Comparison of ENCODE assay signal across 7 cellular contexts in the genomic region with DNA sequence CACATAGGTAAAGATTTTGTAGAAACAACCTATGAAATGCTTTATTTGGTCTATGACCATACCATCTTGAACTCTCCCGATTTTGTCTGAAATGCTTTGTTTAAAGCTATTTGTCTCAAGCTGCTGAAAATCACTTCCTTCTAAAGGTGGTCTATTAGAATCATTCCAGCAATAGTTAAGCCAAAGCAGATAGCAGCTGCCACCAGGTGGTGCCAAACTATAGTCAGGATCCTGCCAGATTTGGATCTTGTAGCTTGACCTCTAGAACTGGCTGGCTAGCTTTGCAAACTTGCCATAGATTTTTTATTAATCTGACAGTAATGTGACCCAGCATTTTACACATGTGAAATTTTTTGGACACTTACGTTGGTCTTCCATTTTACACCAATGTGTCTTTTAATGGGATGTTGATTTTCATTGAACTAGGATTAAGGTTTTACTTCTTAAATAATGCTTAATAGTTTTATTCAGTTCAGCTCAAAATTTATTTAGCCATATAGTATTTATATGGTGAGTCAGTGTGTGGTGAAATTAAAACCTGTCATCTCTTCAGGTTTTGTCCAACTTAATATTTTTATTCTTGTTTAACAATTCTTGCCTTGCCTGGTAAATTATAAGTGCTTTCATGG. TPM values are rescaled to one million over a fixed set of nuclear protein-coding genes. Genes with fewer than 3 reads are reported as not detected.
DNase-seq lines count a peak whose midpoint lies in the region; ATAC-seq and TF ChIP-seq lines count a peak whose summit lies in the region.

No MANE protein-coding gene starts in this region.

- DNase-seq in DND-41 = peak; percentile 34
- DNase-seq in HFFc6 = peak; percentile 33
- peak; percentile 49 for DNase-seq in SK-N-SH
- DNase-seq in erythroblast (lab: John Stamatoyannopoulos, UW) = peak; percentile 38 to 63
- DNase-seq in effector CD4-positive, alpha-beta T cell = no peak

- H3K27ac ChIP-seq in DND-41 (ENCODE audit: low read length) (no peak overlapping the region), SK-N-SH (ENCODE audit: low read depth in 2 of 2, low read length in 1 of 2) (peak overlapping the region in 1 of 2 experiments; percentile 28; a peak in 2 of 4 replicates), neural cell (ENCODE audit: low read length) (no peak overlapping the region)

- H3K4me1 ChIP-seq in DND-41 (ENCODE audit: insufficient read depth, low read length) (no peaks in the 10 kb centered on the region), SK-N-SH (ENCODE audit: control insufficient read depth in 1 of 2, insufficient read depth in 2 of 2, low read depth in 1 of 2, low read length in 1 of 2) (peaks cover 0 to 8% of the 10 kb centered on the region in 2 experiments; a peak in 2 of 4 replicates)

- H3K36me3 ChIP-seq in DND-41 (ENCODE audit: insufficient read depth, low read length) (peaks cover 66% of the 10 kb centered on the region), SK-N-SH (replicated peaks in 1 of 2; ENCODE audit: control insufficient read depth in 1 of 2, insufficient read depth in 2 of 2, low read length in 1 of 2) (peaks cover 60 to 80% of the 10 kb centered on the region in 2 experiments), neural cell (ENCODE audit: insufficient read depth, low read length) (peaks cover 27% of the 10 kb centered on the region)

- POLR2A ChIA-PET in SK-N-SH (lab: Yijun Ruan, JAX) = interaction anchor here (0.7 to 1.8 kb wide), 3 partner anchors 22 to 38 kb away, joined by 3 to 19 read pairs (median 5); partner anchors contain the start of gene EIF4G2

- TF ChIP-seq RAD21 in SK-N-SH (IDR thresholded peaks at IDR 0.05; ENCODE audit: low read length) (peak; percentile 74), neural cell (conservative IDR thresholded peaks at IDR 0.05) (peak; percentile 75)

- no peak overlapping the region for H3K27ac Mint-ChIP-seq in HFFc6

- H3K79me2 ChIP-seq in DND-41 (ENCODE audit: insufficient read depth, low read length) (no peaks in the 10 kb centered on the region), SK-N-SH (ENCODE audit: insufficient read depth) (no peaks in the 10 kb centered on the region), neural cell (replicated peaks; ENCODE audit: insufficient read depth, low read length) (no peaks in the 10 kb centered on the region)

- H3K27me3 Mint-ChIP-seq in HFFc6 (ENCODE audit: insufficient read depth) = no peaks in the 10 kb centered on the region; the same call in 1 of the 2 replicates

- CTCF ChIA-PET in SK-N-SH (lab: Yijun Ruan, JAX) = interaction anchor here (0.6 to 5.6 kb wide), 41 partner anchors 8 to 1017 kb away, joined by 3 to 99 read pairs (median 5); partner anchors contain the start of genes CTR9 and ZBED5

- H3K27me3 ChIP-seq in DND-41 (ENCODE audit: insufficient read depth, low read length, poor library complexity) (no peaks in the 10 kb centered on the region), SK-N-SH (ENCODE audit: insufficient read depth) (no peaks in the 10 kb centered on the region), neural cell (ENCODE audit: insufficient read depth, low read depth, low read length) (no peaks in the 10 kb centered on the region)

- TF ChIP-seq CTCF in DND-41 (IDR thresholded peaks at IDR 0.05; ENCODE audit: borderline replicate concordance, extremely low read depth, low read length, poor library complexity, severe bottlenecking) (peak; percentile 77), HFFc6 (IDR thresholded peaks at IDR 0.05) (peak; percentile 88), SK-N-SH (IDR thresholded peaks at IDR 0.05) (peak; percentile 87), neural cell (IDR thresholded peaks at IDR 0.05; ENCODE audit: poor library complexity, severe bottlenecking) (peak; percentile 81)

- WGBS in SK-N-SH (ENCODE audit: low lambda C conversion rate) = 49% methylated on average over 2 of the region's 2 CpGs

- H3K4me3 ChIP-seq in DND-41 (ENCODE audit: low read depth in 1 of 2, low read length in 2 of 2) (no peak overlapping the region), SK-N-SH (ENCODE audit: low read depth in 2 of 2, low read length in 1 of 2) (no peak overlapping the region), neural cell (ENCODE audit: low read length) (no peak overlapping the region)

- H3K4me2 ChIP-seq in DND-41 (ENCODE audit: insufficient read depth, low read length) (no peak overlapping the region), SK-N-SH (no peak overlapping the region), neural cell (ENCODE audit: low read length) (no peak overlapping the region)

- no peaks in the 10 kb centered on the region for H3K9me3 Mint-ChIP-seq in HFFc6

- H3K4me3 Mint-ChIP-seq in HFFc6 = no peak overlapping the region

- H3K9me2 ChIP-seq in SK-N-SH (no peaks in the 10 kb centered on the region), neural cell (ENCODE audit: insufficient read depth, low read length) (no peaks in the 10 kb centered on the region)

- no peak for TF ChIP-seq POLR2A in erythroblast (IDR thresholded peaks at IDR 0.05; ENCODE audit: low read length)

- H3K9ac ChIP-seq in DND-41 (ENCODE audit: low read depth, low read length) (no peak overlapping the region), SK-N-SH (no peak overlapping the region), neural cell (ENCODE audit: low read length) (no peak overlapping the region)

- H3K36me3 Mint-ChIP-seq in HFFc6 (ENCODE audit: low read depth) = peaks cover 67% of the 10 kb centered on the region

- ATAC-seq in DND-41 (ENCODE audit: insufficient read depth, low read depth) = peak; percentile 66; the same call in 1 of the 3 replicates
- ATAC-seq in HG02852 (IDR thresholded peaks at IDR 0.05; ENCODE audit: unreplicated experiment) = no peak

- no peaks in the 10 kb centered on the region for H3F3A ChIP-seq in SK-N-SH (replicated peaks; ENCODE audit: insufficient read depth)
- no peaks in the 10 kb centered on the region for H3F3A ChIP-seq in neural cell (ENCODE audit: insufficient read depth, low read length, poor library complexity, severe bottlenecking)

- H3K9me3 ChIP-seq in DND-41 (ENCODE audit: insufficient read depth, low read length, severe bottlenecking) (no peaks in the 10 kb centered on the region), SK-N-SH (no peaks in the 10 kb centered on the region), neural cell (ENCODE audit: low read length) (no peaks in the 10 kb centered on the region)

- TF ChIP-seq EP300 in SK-N-SH (IDR thresholded peaks at IDR 0.05; ENCODE audit: borderline replicate concordance in 1 of 2, low read depth in 1 of 2, low read length in 1 of 2) (no peak), neural cell (conservative IDR thresholded peaks at IDR 0.05; ENCODE audit: poor library complexity, severe bottlenecking) (no peak)

- H2AFZ ChIP-seq in DND-41 (ENCODE audit: low read depth, low read length) (no peak overlapping the region), SK-N-SH (ENCODE audit: low read depth) (no peak overlapping the region), neural cell (ENCODE audit: low read depth, low read length) (no peak overlapping the region)

- H4K20me1 ChIP-seq in DND-41 (ENCODE audit: insufficient read depth, low read length) (no peaks in the 10 kb centered on the region), SK-N-SH (ENCODE audit: insufficient read depth) (no peaks in the 10 kb centered on the region), neural cell (ENCODE audit: insufficient read depth) (no peaks in the 10 kb centered on the region)

- peaks cover 18% of the 10 kb centered on the region for H3K4me1 Mint-ChIP-seq in HFFc6 (ENCODE audit: low read depth)

TF ChIP-seq in SK-N-SH, 30 proteins besides CTCF, POLR2A, EP300 and RAD21 (continues in another document):
- TF ChIP-seq IRF3 (IDR thresholded peaks at IDR 0.05; ENCODE audit: low read depth, low read length) (no peak), EZH2phosphoT487 (IDR thresholded peaks at IDR 0.05; ENCODE audit: borderline replicate concordance, low read depth) (no peak), CHD2 (IDR thresholded peaks at IDR 0.05; ENCODE audit: low read length, partially characterized antibody) (no peak), GABPA (IDR thresholded peaks at IDR 0.05; ENCODE audit: low read depth) (no peak)

TF ChIP-seq in neural cell, 6 proteins besides CTCF, POLR2A, EP300 and RAD21 (continues in another document):
- TF ChIP-seq, protein P1, sequence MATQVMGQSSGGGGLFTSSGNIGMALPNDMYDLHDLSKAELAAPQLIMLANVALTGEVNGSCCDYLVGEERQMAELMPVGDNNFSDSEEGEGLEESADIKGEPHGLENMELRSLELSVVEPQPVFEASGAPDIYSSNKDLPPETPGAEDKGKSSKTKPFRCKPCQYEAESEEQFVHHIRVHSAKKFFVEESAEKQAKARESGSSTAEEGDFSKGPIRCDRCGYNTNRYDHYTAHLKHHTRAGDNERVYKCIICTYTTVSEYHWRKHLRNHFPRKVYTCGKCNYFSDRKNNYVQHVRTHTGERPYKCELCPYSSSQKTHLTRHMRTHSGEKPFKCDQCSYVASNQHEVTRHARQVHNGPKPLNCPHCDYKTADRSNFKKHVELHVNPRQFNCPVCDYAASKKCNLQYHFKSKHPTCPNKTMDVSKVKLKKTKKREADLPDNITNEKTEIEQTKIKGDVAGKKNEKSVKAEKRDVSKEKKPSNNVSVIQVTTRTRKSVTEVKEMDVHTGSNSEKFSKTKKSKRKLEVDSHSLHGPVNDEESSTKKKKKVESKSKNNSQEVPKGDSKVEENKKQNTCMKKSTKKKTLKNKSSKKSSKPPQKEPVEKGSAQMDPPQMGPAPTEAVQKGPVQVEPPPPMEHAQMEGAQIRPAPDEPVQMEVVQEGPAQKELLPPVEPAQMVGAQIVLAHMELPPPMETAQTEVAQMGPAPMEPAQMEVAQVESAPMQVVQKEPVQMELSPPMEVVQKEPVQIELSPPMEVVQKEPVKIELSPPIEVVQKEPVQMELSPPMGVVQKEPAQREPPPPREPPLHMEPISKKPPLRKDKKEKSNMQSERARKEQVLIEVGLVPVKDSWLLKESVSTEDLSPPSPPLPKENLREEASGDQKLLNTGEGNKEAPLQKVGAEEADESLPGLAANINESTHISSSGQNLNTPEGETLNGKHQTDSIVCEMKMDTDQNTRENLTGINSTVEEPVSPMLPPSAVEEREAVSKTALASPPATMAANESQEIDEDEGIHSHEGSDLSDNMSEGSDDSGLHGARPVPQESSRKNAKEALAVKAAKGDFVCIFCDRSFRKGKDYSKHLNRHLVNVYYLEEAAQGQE (IDR thresholded peaks at IDR 0.05; ENCODE audit: borderline replicate concordance) = no peak
- TF ChIP-seq POLR2AphosphoS5 (IDR thresholded peaks at IDR 0.05) (no peak), TAF1 (IDR thresholded peaks at IDR 0.05; ENCODE audit: low read depth) (no peak)

RNA-seq across cellular contexts. Expression of gene CTR9, which starts 19.7 kb away (rescaled TPM):
- total RNA-seq in HFFc6 (2021; fragmentation: NEBNext Ultra II Directional; extraction: Animal tissue kit (Norgen Biotek cat#: 25700)) = 10 to 100 TPM; 38.5 to 49.9 (median 44.2) TPM
- polyA plus RNA-seq in SK-N-SH (2012; rRNA removed) (10.1 and 13.0 TPM in 2 replicates), neural cell (24.1 and 24.6 TPM in 2 replicates)
- 16.1 and 18.8 TPM in 2 replicates for polyA plus RNA-seq in SK-N-SH (2012; cell fraction: cytosol; rRNA removed)
- 10.4 and 16.2 TPM in 2 replicates for polyA plus RNA-seq in SK-N-SH (2012; cell fraction: nucleus; rRNA removed)
- polyA minus RNA-seq in neural cell = 57.9 and 60.2 TPM in 2 replicates

RNA-seq across cellular contexts. Expression of gene EIF4G2, which starts 38.0 kb away (rescaled TPM):
- total RNA-seq in HFFc6 (2021; fragmentation: NEBNext Ultra II Directional; extraction: Animal tissue kit (Norgen Biotek cat#: 25700)) = 1,000 to 10,000 TPM; 1,163 to 1,334 (median 1,242) TPM
- 298 and 394 TPM in 2 replicates for polyA plus RNA-seq in SK-N-SH (2012; rRNA removed)
- polyA plus RNA-seq in SK-N-SH (2012; cell fraction: cytosol; rRNA removed) = 416 and 436 TPM in 2 replicates
- 174 and 354 TPM in 2 replicates for polyA plus RNA-seq in SK-N-SH (2012; cell fraction: nucleus; rRNA removed)
- 989 and 1,004 TPM in 2 replicates for polyA plus RNA-seq in neural cell
- 1,252 and 1,426 TPM in 2 replicates for polyA minus RNA-seq in neural cell
